8 cellular contexts compared by ENCODE assay signal in genomic region chr7:123749537-123749857, GRCh38. TPM values are rescaled to one million over a fixed set of nuclear protein-coding genes. Genes with fewer than 3 reads are reported as not detected.
DNase-seq lines count a peak whose midpoint lies in the region; TF ChIP-seq lines count a peak whose summit lies in the region.

No MANE protein-coding gene starts in this region.

- H2BK12ac ChIP-seq in H9 (ENCODE audit: insufficient read length, low read depth, low read length), result no peak overlapping the region
- no peak overlapping the region for H2BK12ac ChIP-seq in trophoblast cell (ENCODE audit: low read length)

- DNase-seq in NOMO-1 treated with DMSO at 0.1 percent for 48 hours (lab: John Stamatoyannopoulos, UW; ENCODE audit: unreplicated experiment) (peak; percentile 46), NOMO-1 treated with dmso at 0.1 percent for 144 hours (lab: John Stamatoyannopoulos, UW; ENCODE audit: unreplicated experiment) (no peak), H9 (no peak), Karpas-422 (no peak), fibroblast of villous mesenchyme (ENCODE audit: low read depth) (peak; percentile 81), trophoblast cell (peak; percentile 87 to 96), occipital lobe (lab: John Stamatoyannopoulos, UW) (no peak)
- no peak for DNase-seq in activated T-cell treated with anti-CD3 and anti-CD28 coated beads, Interleukin-2, amount 50 U/mL, for 24 hours

- no peaks in the 10 kb centered on the region for H3K9me3 Mint-ChIP-seq in H9
- no peaks in the 10 kb centered on the region for H3K9me3 Mint-ChIP-seq in activated T-cell treated with anti-CD3 and anti-CD28 coated beads, Interleukin-2, amount 50 U/mL, for 24 hours

- H3K4me2 ChIP-seq in H9 (ENCODE audit: insufficient read depth, insufficient read length, low read length) (peak overlapping the region; percentile 49), Karpas-422 (ENCODE audit: low read depth, low read length, poor library complexity, severe bottlenecking) (peak overlapping the region; percentile 89), trophoblast cell (ENCODE audit: low read length) (peak overlapping the region; percentile 84)

- no peak overlapping the region for H3K18ac ChIP-seq in H9 (ENCODE audit: insufficient read length, low read depth, low read length)
- H3K18ac ChIP-seq in trophoblast cell (ENCODE audit: low read length), result peak overlapping the region; percentile 85

- H3K79me2 ChIP-seq in H9 (ENCODE audit: insufficient read depth, low read length) (peaks cover 25% of the 10 kb centered on the region; the same call in 1 of the 2 replicates), Karpas-422 (ENCODE audit: low read length) (peaks cover 37% of the 10 kb centered on the region), trophoblast cell (ENCODE audit: control insufficient read depth, insufficient read depth, low read length, poor library complexity) (peaks cover 12% of the 10 kb centered on the region)

- no peak overlapping the region for H2BK15ac ChIP-seq in H9 (ENCODE audit: low read depth, low read length)

- H2AK5ac ChIP-seq in H9 (ENCODE audit: insufficient read length, low read length) (no peak overlapping the region), trophoblast cell (ENCODE audit: low read length) (no peak overlapping the region)

- peak overlapping the region; percentile 78 for H4K12ac ChIP-seq in trophoblast cell (ENCODE audit: low read depth, low read length)

- H2BK5ac ChIP-seq in H9 (ENCODE audit: insufficient read length, low read length) (no peak overlapping the region), trophoblast cell (ENCODE audit: low read depth, low read length, poor library complexity) (peak overlapping the region; percentile 15)

- H3K23ac ChIP-seq in H9 (ENCODE audit: insufficient read length, low read depth, low read length), result no peak overlapping the region
- no peak overlapping the region for H3K23ac ChIP-seq in trophoblast cell (ENCODE audit: low read length)

- peak overlapping the region; percentile 98 to 99 (median 99) for H3K27ac Mint-ChIP-seq in H9
- H3K27ac Mint-ChIP-seq in activated T-cell treated with anti-CD3 and anti-CD28 coated beads, Interleukin-2, amount 50 U/mL, for 24 hours, result peak overlapping the region; percentile 99

- H3K14ac ChIP-seq in H9 (ENCODE audit: insufficient read depth, low read length), result no peak overlapping the region
- peak overlapping the region; percentile 67 for H3K14ac ChIP-seq in trophoblast cell (ENCODE audit: low read length)

- H3K27me3 ChIP-seq in H9 (ENCODE audit: insufficient read depth, low read length) (no peaks in the 10 kb centered on the region), Karpas-422 (ENCODE audit: low read length) (no peaks in the 10 kb centered on the region), trophoblast cell (ENCODE audit: insufficient read depth, low read length) (no peaks in the 10 kb centered on the region)

- H3K9ac ChIP-seq in H9 (ENCODE audit: extremely low read depth, insufficient read length, low read length) (peak overlapping the region; percentile 87), Karpas-422 (ENCODE audit: low read length) (peak overlapping the region; percentile 97), trophoblast cell (ENCODE audit: low read length) (peak overlapping the region; percentile 89)

- H3K56ac ChIP-seq in H9 (ENCODE audit: insufficient read length, low read depth, low read length), result no peak overlapping the region

- WGBS in H9 (ENCODE audit: extremely low coverage, insufficient read length, low lambda C conversion rate), result no CpG with 5 or more reads among the region's 10 CpGs
- no CpG with 5 or more reads among the region's 10 CpGs for WGBS in trophoblast cell (ENCODE audit: extremely low coverage, insufficient coverage, insufficient read length)

- H3T11ph ChIP-seq in H9 (ENCODE audit: low read length), result no peak overlapping the region

- no peaks in the 10 kb centered on the region for H3K27me3 Mint-ChIP-seq in H9 (ENCODE audit: low read depth)
- H3K27me3 Mint-ChIP-seq in activated T-cell treated with anti-CD3 and anti-CD28 coated beads, Interleukin-2, amount 50 U/mL, for 24 hours, result no peaks in the 10 kb centered on the region

- peaks cover 52% of the 10 kb centered on the region in 2 experiments for H3K4me1 Mint-ChIP-seq in H9
- H3K4me1 Mint-ChIP-seq in activated T-cell treated with anti-CD3 and anti-CD28 coated beads, Interleukin-2, amount 50 U/mL, for 24 hours (ENCODE audit: low read depth), result peaks cover 58% of the 10 kb centered on the region

- H3K9me3 ChIP-seq in H9 (ENCODE audit: control insufficient read depth, low read depth, low read length), result no peaks in the 10 kb centered on the region
- no peaks in the 10 kb centered on the region for H3K9me3 ChIP-seq in Karpas-422 (ENCODE audit: low read length)
- H3K9me3 ChIP-seq in trophoblast cell (ENCODE audit: insufficient read depth, low read depth, low read length), result no peaks in the 10 kb centered on the region

- peaks cover 7% of the 10 kb centered on the region for H3K23me2 ChIP-seq in H9 (ENCODE audit: insufficient read length, low read depth, low read length, poor library complexity, severe bottlenecking)

- H4K8ac ChIP-seq in H9 (replicated peaks; ENCODE audit: insufficient read length, low read depth, low read length), result no peak overlapping the region
- H4K8ac ChIP-seq in trophoblast cell (ENCODE audit: low read depth, low read length), result peak overlapping the region; percentile 75

- peak overlapping the region; percentile 77 for H3K27ac ChIP-seq in H9 (ENCODE audit: insufficient read length, low read depth, low read length)
- peak overlapping the region; percentile 57 for H3K27ac ChIP-seq in Karpas-422 (ENCODE audit: low read length)
- H3K27ac ChIP-seq in trophoblast cell (ENCODE audit: low read depth, low read length), result peak overlapping the region; percentile 98

- H3K79me1 ChIP-seq in H9 (ENCODE audit: insufficient read depth, low read depth, low read length, poor library complexity, severe bottlenecking), result no peaks in the 10 kb centered on the region
- peaks cover 12% of the 10 kb centered on the region for H3K79me1 ChIP-seq in trophoblast cell (ENCODE audit: low read length)

- no peak overlapping the region for H4K5ac ChIP-seq in H9 (ENCODE audit: insufficient read length, low read depth, low read length)

- H3K4me3 ChIP-seq in Karpas-422 (ENCODE audit: low read length) (peak overlapping the region; percentile 82), fibroblast of villous mesenchyme (ENCODE audit: low read depth, low read length) (peak overlapping the region; percentile 95), trophoblast cell (ENCODE audit: low read depth, low read length) (peak overlapping the region; percentile 96)

- H4K91ac ChIP-seq in H9 (ENCODE audit: insufficient read length, low read depth, low read length) (no peak overlapping the region), trophoblast cell (ENCODE audit: low read depth, low read length) (peak overlapping the region; percentile 40)

- H3K36me3 ChIP-seq in Karpas-422 (ENCODE audit: insufficient read depth, low read length) (peaks cover 10% of the 10 kb centered on the region), trophoblast cell (ENCODE audit: control insufficient read depth in 1 of 2, insufficient read depth in 2 of 2, low read length in 2 of 2) (no peaks in the 10 kb centered on the region)

- H3K4me1 ChIP-seq in H9 (ENCODE audit: insufficient read depth, low read length) (no peaks in the 10 kb centered on the region; the same call in 1 of the 2 replicates), Karpas-422 (ENCODE audit: low read length) (peaks cover 37% of the 10 kb centered on the region), trophoblast cell (ENCODE audit: control insufficient read depth in 1 of 2, insufficient read depth in 2 of 2, low read length in 2 of 2) (peaks cover 0 to 1% of the 10 kb centered on the region in 2 experiments)

- H2BK20ac ChIP-seq in H9 (ENCODE audit: low read depth, low read length, poor library complexity, severe bottlenecking), result no peak overlapping the region

- no peak overlapping the region for H3K4ac ChIP-seq in H9 (ENCODE audit: low read depth, low read length)
- peak overlapping the region; percentile 73 for H3K4ac ChIP-seq in trophoblast cell (ENCODE audit: low read depth, low read length)

- peak overlapping the region; percentile 92 to 97 for H3K4me3 Mint-ChIP-seq in H9
- peak overlapping the region; percentile 93 for H3K4me3 Mint-ChIP-seq in activated T-cell treated with anti-CD3 and anti-CD28 coated beads, Interleukin-2, amount 50 U/mL, for 24 hours

- TF ChIP-seq CTCF in H9 (conservative IDR thresholded peaks at IDR 0.05) (peak; percentile 25; the same call in 1 of the 3 replicates), fibroblast of villous mesenchyme (IDR thresholded peaks at IDR 0.05; ENCODE audit: insufficient read depth, low read depth, low read length) (peak; percentile 20)

- peaks cover 0 to 3% (median 0%) of the 10 kb centered on the region in 3 experiments; a peak in 2 of 7 replicates for H3K36me3 Mint-ChIP-seq in H9 (ENCODE audit: insufficient read depth in 1 of 3, low read depth in 3 of 3)
- peaks cover 40% of the 10 kb centered on the region for H3K36me3 Mint-ChIP-seq in activated T-cell treated with anti-CD3 and anti-CD28 coated beads, Interleukin-2, amount 50 U/mL, for 24 hours (ENCODE audit: low read depth)

- H2BK120ac ChIP-seq in H9 (ENCODE audit: low read depth, low read length, poor library complexity, severe bottlenecking) (no peak overlapping the region), trophoblast cell (ENCODE audit: insufficient read depth, low read length, poor library complexity) (peak overlapping the region; percentile 27)

- H2AFZ ChIP-seq in H9 (ENCODE audit: low read length) (no peak overlapping the region), Karpas-422 (ENCODE audit: low read length) (peak overlapping the region; percentile 98), trophoblast cell (ENCODE audit: insufficient read depth, low read length, poor library complexity) (peak overlapping the region; percentile 80)

- H3K9me2 ChIP-seq in Karpas-422 (replicated peaks; ENCODE audit: insufficient read depth, low read length), result no peaks in the 10 kb centered on the region

- H4K20me1 ChIP-seq in H9 (ENCODE audit: control insufficient read depth, insufficient read depth, insufficient read length) (no peaks in the 10 kb centered on the region), Karpas-422 (ENCODE audit: insufficient read depth, low read depth, low read length) (peaks cover 13% of the 10 kb centered on the region; the same call in 1 of the 2 replicates)

RNA-seq across cellular contexts. Expression of gene WASL, which starts 0.7 kb away (rescaled TPM):
- total RNA-seq in H9 (2021) (39.3 and 41.9 TPM in 2 replicates), fibroblast of villous mesenchyme (18.0 and 22.5 TPM in 2 replicates), occipital lobe (24.3 TPM)
- 7.1 and 12.1 TPM in 2 replicates for total RNA-seq in Karpas-422 (2014; rRNA removed; shearing (Covaris generic); ENCODE audit: low replicate concordance)
- polyA plus RNA-seq in trophoblast cell (2013), result 41.4 and 43.4 TPM in 2 replicates

Comparison
In these comparisons a context has a peak if more than half of its experiments do, and no peak if none do; other contexts are left out.
1. DNase-seq: peak in NOMO-1 treated with DMSO at 0.1 percent for 48 hours (single experiment), fibroblast of villous mesenchyme (single experiment) and trophoblast cell (2 of 2); none in NOMO-1 treated with dmso at 0.1 percent for 144 hours (single experiment), H9 (single experiment), Karpas-422 (single experiment), activated T-cell treated with anti-CD3 and anti-CD28 coated beads, Interleukin-2, amount 50 U/mL, for 24 hours (single experiment) and occipital lobe (single experiment).
2. Peak in every context shown above with its lines, with median percentiles within 50 percentile points of each other: H3K27ac ChIP-seq, H3K4me2 ChIP-seq, H3K9ac ChIP-seq and H3K4me3 ChIP-seq.